8 cellular contexts compared by ENCODE assay signal in genomic region chr19:29941828-29942403, GRCh38. TPM values are rescaled to one million over a fixed set of nuclear protein-coding genes. Genes with fewer than 3 reads are reported as not detected.
DNase-seq lines count a peak whose midpoint lies in the region; ATAC-seq, FAIRE-seq and TF ChIP-seq lines count a peak whose summit lies in the region.

TSS of gene URI1 (plus strand) at chr19:29942239. CDS start at chr19:29942548, 309 bp downstream.

- DNase-seq in NCI-H1092 (lab: John Stamatoyannopoulos, UW) (peak; percentile 54), SKM-1 treated with dmso at 0.1 percent for 144 hours (lab: John Stamatoyannopoulos, UW; ENCODE audit: unreplicated experiment) (peak; percentile 76), head of caudate nucleus (peak; percentile 74 to 97 (median 94)), pancreas (peak; percentile 86 to 99 (median 95))
- peak; percentile 91 to 99 for DNase-seq in activated naive CD4-positive, alpha-beta T cell treated with anti-CD3 and anti-CD28 coated beads, Interleukin-2, amount 50 U/mL, for 72 hours (ENCODE audit: low spot score in 2 of 2)

- H3K4me3 ChIP-seq in GM08714 (ENCODE audit: low read length) (peak within 1 kb of the TSS; percentile 99), pancreas (peak within 1 kb of the TSS; percentile 62 to 95 (median 72)), thymus (ENCODE audit: low read length) (peak within 1 kb of the TSS; percentile 94)

- ATAC-seq in HG02571 (IDR thresholded peaks at IDR 0.05; ENCODE audit: unreplicated experiment): peak; percentile 93
- ATAC-seq in activated naive CD4-positive, alpha-beta T cell treated with anti-CD3 and anti-CD28 coated beads, Interleukin-2, amount 50 U/mL, for 72 hours: peak; percentile 90 to 91
- peak; percentile 97 to 99 (median 98) for ATAC-seq in pancreas

- H3K27me3 ChIP-seq in pancreas (no peaks in the 10 kb centered on the region), thymus (ENCODE audit: control insufficient read depth, insufficient read depth) (no peaks in the 10 kb centered on the region)

- peaks cover 3 to 16% of the 10 kb centered on the region in 2 donors for H3K9me3 Mint-ChIP-seq in activated naive CD4-positive, alpha-beta T cell treated with anti-CD3 and anti-CD28 coated beads, Interleukin-2, amount 50 U/mL, for 72 hours

- FAIRE-seq in pancreas (lab: Jason Lieb, UNC): no peak

- H3K27ac Mint-ChIP-seq in activated naive CD4-positive, alpha-beta T cell treated with anti-CD3 and anti-CD28 coated beads, Interleukin-2, amount 50 U/mL, for 72 hours: peak within 1 kb of the TSS; percentile 75 to 97

- TF ChIP-seq CTCF in pancreas (IDR thresholded peaks at IDR 0.05): no peak

- H3K36me3 ChIP-seq in pancreas (no peaks in the 10 kb centered on the region), thymus (ENCODE audit: control insufficient read depth, insufficient read depth) (no peaks in the 10 kb centered on the region)

- H3K4me1 ChIP-seq in pancreas (peaks cover 6 to 28% (median 13%) of the 10 kb centered on the region in 3 donors), thymus (ENCODE audit: control insufficient read depth, insufficient read depth, low read length) (peaks cover 7% of the 10 kb centered on the region)

- H3K27ac ChIP-seq in pancreas: peak within 1 kb of the TSS in 3 of 4 donors; percentile 23 to 51 (median 47)
- peak within 1 kb of the TSS; percentile 97 for H3K27ac ChIP-seq in thymus (ENCODE audit: low read depth)

- intact Hi-C loops in head of caudate nucleus (cut with DNase I) (loop anchor here (10.0 kb wide), 1 partner anchor 127 kb away; the partner anchor contains the start of gene CCNE1), pancreas (cut with DNase I) (no loop called here)

- 1% methylated on average over 52 to 59 of the region's 59 CpGs for WGBS in pancreas, 2 donors
- under 1% methylated on average over 59 of the region's 59 CpGs for WGBS in thymus

- H3K9me3 ChIP-seq in pancreas (no peaks in the 10 kb centered on the region), thymus (ENCODE audit: control insufficient read depth) (no peaks in the 10 kb centered on the region)

- peaks cover 0 to 18% of the 10 kb centered on the region in 2 donors for H3K36me3 Mint-ChIP-seq in activated naive CD4-positive, alpha-beta T cell treated with anti-CD3 and anti-CD28 coated beads, Interleukin-2, amount 50 U/mL, for 72 hours

RNA-seq across cellular contexts. Expression of gene URI1, which starts in this region (rescaled TPM):
- total RNA-seq in activated naive CD4-positive, alpha-beta T cell treated with anti-CD3 and anti-CD28 coated beads, Interleukin-2, amount 50 U/mL, for 72 hours: 10 to 100 TPM; 53.9 to 61.5 TPM
- total RNA-seq in pancreas: 10 to 100 TPM; 22.6 to 33.4 (median 28.1) TPM
- 10 to 100 TPM in 1 of 2 donors, 1 to 10 TPM in 1; 8.6 to 22.7 TPM for polyA plus RNA-seq in pancreas
- 51.4 TPM for polyA plus RNA-seq in thymus

Comparison
In these comparisons a context has a peak if more than half of its experiments do, and no peak if none do; other contexts are left out.
1. Peak in every context shown above with its lines: DNase-seq, ATAC-seq, H3K4me3 ChIP-seq and H3K27ac ChIP-seq.